Comparison of ENCODE assay signal across 1 cellular context in genomic region chr3:169668957-169669681, GRCh38.
TF ChIP-seq lines count a peak whose summit lies in the region.

No MANE protein-coding gene starts in this region.

TF ChIP-seq in HepG2, 621 proteins besides CTCF, POLR2A, EP300 and RAD21 (continued from another document and continues in another):
- TF ChIP-seq E2F5 (CRISPR knock-in tag; conservative IDR thresholded peaks at IDR 0.05) (0 out of 2 replicates have a peak, but pooled peaks have one; percentile 29), RBFOX2 (IDR thresholded peaks at IDR 0.05; ENCODE audit: low read depth, low read length) (no peak), PRDM10 (CRISPR knock-in tag; IDR thresholded peaks at IDR 0.05; ENCODE audit: low read depth) (no peak), ZBTB39 (CRISPR knock-in tag; IDR thresholded peaks at IDR 0.05) (0 out of 2 replicates have a peak, but pooled peaks have one; percentile 40), SMARCE1 (IDR thresholded peaks at IDR 0.05; ENCODE audit: borderline replicate concordance) (no peak), SYNCRIP (IDR thresholded peaks at IDR 0.05; ENCODE audit: insufficient read depth, low read depth, low read length) (no peak), CREBL2 (CRISPR knock-in tag; IDR thresholded peaks at IDR 0.05; ENCODE audit: borderline replicate concordance) (no peak), ZNF768 (CRISPR knock-in tag; IDR thresholded peaks at IDR 0.05) (peak; percentile 47; the same call in 1 of the 2 replicates), ZNF558 (CRISPR knock-in tag; IDR thresholded peaks at IDR 0.05; ENCODE audit: borderline replicate concordance) (no peak), GZF1 (CRISPR knock-in tag; IDR thresholded peaks at IDR 0.05) (no peak), JUNB (CRISPR knock-in tag; IDR thresholded peaks at IDR 0.05; ENCODE audit: borderline replicate concordance) (no peak), ZNF282 (IDR thresholded peaks at IDR 0.05; ENCODE audit: partially characterized antibody) (no peak), ETV5 (CRISPR knock-in tag; IDR thresholded peaks at IDR 0.05; ENCODE audit: borderline replicate concordance) (no peak), POGZ (CRISPR knock-in tag; IDR thresholded peaks at IDR 0.05) (no peak), ZNF597 (CRISPR knock-in tag; IDR thresholded peaks at IDR 0.05) (no peak), RXRB (CRISPR knock-in tag; IDR thresholded peaks at IDR 0.05; ENCODE audit: borderline replicate concordance) (no peak), MIER2 (CRISPR knock-in tag; IDR thresholded peaks at IDR 0.05) (no peak), ATAD3A (CRISPR knock-in tag; IDR thresholded peaks at IDR 0.05) (no peak), ZSCAN20 (CRISPR knock-in tag; IDR thresholded peaks at IDR 0.05; ENCODE audit: borderline replicate concordance) (no peak), EED (CRISPR knock-in tag; IDR thresholded peaks at IDR 0.05) (no peak), KDM2A (CRISPR knock-in tag; IDR thresholded peaks at IDR 0.05; ENCODE audit: borderline replicate concordance, low read depth) (peak; percentile 86), MTF2 (CRISPR knock-in tag; IDR thresholded peaks at IDR 0.05; ENCODE audit: borderline replicate concordance) (0 out of 2 replicates have a peak, but pooled peaks have one; percentile 50), UBTF (CRISPR knock-in tag; IDR thresholded peaks at IDR 0.05) (peak; percentile 68), ZNF615 (CRISPR knock-in tag; IDR thresholded peaks at IDR 0.05; ENCODE audit: borderline replicate concordance) (no peak), U2AF1 (optimal IDR thresholded peaks at IDR 0.05; ENCODE audit: low read depth, low read length) (no peak), RFXANK (CRISPR knock-in tag; IDR thresholded peaks at IDR 0.05) (no peak), POGK (CRISPR knock-in tag; conservative IDR thresholded peaks at IDR 0.05) (peak; percentile 44; the same call in 1 of the 2 replicates), TBX3 (IDR thresholded peaks at IDR 0.05; ENCODE audit: borderline replicate concordance) (no peak), RAD51 (IDR thresholded peaks at IDR 0.05; ENCODE audit: borderline replicate concordance) (no peak), ZNF749 (CRISPR knock-in tag; IDR thresholded peaks at IDR 0.05; ENCODE audit: borderline replicate concordance) (no peak), ZNF382 (CRISPR knock-in tag; IDR thresholded peaks at IDR 0.05; ENCODE audit: borderline replicate concordance) (no peak), ZNF337 (CRISPR knock-in tag; IDR thresholded peaks at IDR 0.05; ENCODE audit: borderline replicate concordance, low read depth) (no peak), ZNF275 (CRISPR knock-in tag; IDR thresholded peaks at IDR 0.05; ENCODE audit: borderline replicate concordance) (no peak), ZNF737 (CRISPR knock-in tag; IDR thresholded peaks at IDR 0.05; ENCODE audit: borderline replicate concordance) (no peak), NR2C2 (CRISPR knock-in tag; IDR thresholded peaks at IDR 0.05; ENCODE audit: borderline replicate concordance) (no peak), ZFYVE20 (CRISPR knock-in tag; IDR thresholded peaks at IDR 0.05; ENCODE audit: borderline replicate concordance, low read depth) (no peak), ATF5 (CRISPR knock-in tag; IDR thresholded peaks at IDR 0.05; ENCODE audit: low read depth) (no peak), SMYD3 (CRISPR knock-in tag; IDR thresholded peaks at IDR 0.05) (no peak), CCAR2 (optimal IDR thresholded peaks at IDR 0.05; ENCODE audit: low read depth, low read length) (no peak), ZNF652 (CRISPR knock-in tag; IDR thresholded peaks at IDR 0.05; ENCODE audit: borderline replicate concordance, low read depth) (no peak), ZNF280D (CRISPR knock-in tag; IDR thresholded peaks at IDR 0.05) (0 out of 2 replicates have a peak, but pooled peaks have one; percentile 29), ZNF329 (CRISPR knock-in tag; IDR thresholded peaks at IDR 0.05; ENCODE audit: low read depth) (no peak), BHLHE40 (IDR thresholded peaks at IDR 0.05; ENCODE audit: low read length) (no peak), GABPA (IDR thresholded peaks at IDR 0.05; ENCODE audit: low read depth, low read length) (no peak), GABPA (CRISPR knock-in tag; IDR thresholded peaks at IDR 0.05; ENCODE audit: low read depth) (no peak), SOX5 (CRISPR knock-in tag; IDR thresholded peaks at IDR 0.05; ENCODE audit: borderline replicate concordance) (0 out of 2 replicates have a peak, but pooled peaks have one; percentile 14), PITX1 (CRISPR knock-in tag; IDR thresholded peaks at IDR 0.05) (peak; percentile 35; the same call in 1 of the 2 replicates), ZNF33A (CRISPR knock-in tag; IDR thresholded peaks at IDR 0.05; ENCODE audit: borderline replicate concordance) (no peak)
